In genomic region chr3:119322021-119322522, GRCh38 we compare ENCODE assay signal across 8 cellular contexts. TPM values are rescaled to one million over a fixed set of nuclear protein-coding genes. Genes with fewer than 3 reads are reported as not detected.
DNase-seq lines count a peak whose midpoint lies in the region; ATAC-seq and TF ChIP-seq lines count a peak whose summit lies in the region.

No MANE protein-coding gene starts in this region.

- ATAC-seq in naive thymus-derived CD8-positive, alpha-beta T cell, result no peak
- ATAC-seq in HG02588 (IDR thresholded peaks at IDR 0.05; ENCODE audit: unreplicated experiment) (no peak), HG03439 (IDR thresholded peaks at IDR 0.05; ENCODE audit: unreplicated experiment) (no peak)

- H3K4me2 ChIP-seq in DOHH2 (ENCODE audit: low read length), result peak overlapping the region; percentile 87

- no peaks in the 10 kb centered on the region for H3K9me2 ChIP-seq in DOHH2 (replicated peaks; ENCODE audit: control insufficient read depth, low read length)

- intact Hi-C loops in dorsolateral prefrontal cortex (cut with DNase I), result loop anchor here in 1 of 2 donors (5.0 kb wide), 1 partner anchor 40 kb away; no protein-coding TSS in a partner anchor

- H3K27ac ChIP-seq in DOHH2 (ENCODE audit: low read depth, low read length) (peak overlapping the region; percentile 49), dorsolateral prefrontal cortex (peak overlapping the region in 56 of 59 donors; percentile 60 to 95 (median 86))

- no peaks in the 10 kb centered on the region for H4K20me1 ChIP-seq in DOHH2 (ENCODE audit: control insufficient read depth, insufficient read depth, low read depth, low read length)

- H3K4me3 ChIP-seq in DOHH2 (ENCODE audit: low read length) (peak overlapping the region; percentile 75), dorsolateral prefrontal cortex (peak overlapping the region; percentile 47 to 83 (median 70))

- H3K36me3 Mint-ChIP-seq in naive thymus-derived CD8-positive, alpha-beta T cell, result no peaks in the 10 kb centered on the region

- no peaks in the 10 kb centered on the region for H3K27me3 Mint-ChIP-seq in naive thymus-derived CD8-positive, alpha-beta T cell

- H3K4me3 Mint-ChIP-seq in naive thymus-derived CD8-positive, alpha-beta T cell, result peak overlapping the region; percentile 71 to 89 (median 80)

- H3K36me3 ChIP-seq in DOHH2 (ENCODE audit: control insufficient read depth, low read length), result no peaks in the 10 kb centered on the region

- no peaks in the 10 kb centered on the region for H3K9me3 Mint-ChIP-seq in naive thymus-derived CD8-positive, alpha-beta T cell

- peaks cover 21% of the 10 kb centered on the region for H3K4me1 ChIP-seq in DOHH2 (ENCODE audit: control insufficient read depth, low read length)

- H3F3A ChIP-seq in DOHH2 (ENCODE audit: control insufficient read depth, insufficient read depth), result no peaks in the 10 kb centered on the region

- peak overlapping the region in 9 of 10 donors; percentile 72 to 96 (median 83) for H3K27ac Mint-ChIP-seq in naive thymus-derived CD8-positive, alpha-beta T cell

- H3K9me3 ChIP-seq in DOHH2 (ENCODE audit: control insufficient read depth, insufficient read depth, low read length), result no peaks in the 10 kb centered on the region

- peak; percentile 68 for DNase-seq in M059J (ENCODE audit: low read depth)
- no peak for DNase-seq in dorsolateral prefrontal cortex
- DNase-seq in naive thymus-derived CD8-positive, alpha-beta T cell, result no peak
- DNase-seq in midbrain (lab: John Stamatoyannopoulos, UW), result no peak
- DNase-seq in stimulated activated CD4-positive, alpha-beta T cell treated with anti-CD3 and anti-CD28 coated beads, Interleukin-15, amount 100 ng/mL, for 24 hours, result no peak

- POLR2A ChIA-PET in naive thymus-derived CD8-positive, alpha-beta T cell (lab: Charles Lee), result interaction anchor here (1.5 to 1.7 kb wide), 2 partner anchors 27 to 29 kb away, joined by 7 to 8 read pairs; partner anchors contain the start of gene ARHGAP31

- peaks cover 7 to 22% (median 12%) of the 10 kb centered on the region in 4 donors for H3K4me1 Mint-ChIP-seq in naive thymus-derived CD8-positive, alpha-beta T cell

- no peaks in the 10 kb centered on the region for H3K79me2 ChIP-seq in DOHH2 (ENCODE audit: control insufficient read depth, low read length)

- no peak for TF ChIP-seq CTCF in DOHH2 (IDR thresholded peaks at IDR 0.05; ENCODE audit: low read depth, low read length, poor library complexity, severe bottlenecking)
- no peak for TF ChIP-seq CTCF in dorsolateral prefrontal cortex (IDR thresholded peaks at IDR 0.05 in 54 of 56, conservative IDR thresholded peaks at IDR 0.05 in 2 of 56; ENCODE audit: low read depth in 1 of 56, partially characterized antibody in 56 of 56)

- H3K27me3 ChIP-seq in DOHH2 (ENCODE audit: control insufficient read depth, low read length), result peaks cover 5% of the 10 kb centered on the region; the same call in 1 of the 2 replicates
- H3K27me3 ChIP-seq in dorsolateral prefrontal cortex, result no peaks in the 10 kb centered on the region

RNA-seq across cellular contexts. Expression of gene ARHGAP31, which starts 27.9 kb away (rescaled TPM):
- total RNA-seq in M059J (2014; rRNA removed; shearing (Covaris generic)), result 7.8 and 10.5 TPM in 2 replicates
- 10 to 100 TPM; 10.9 to 62.5 (median 21.3) TPM for total RNA-seq in dorsolateral prefrontal cortex
- 1 to 10 TPM; 1.1 to 1.8 TPM for total RNA-seq in naive thymus-derived CD8-positive, alpha-beta T cell
- 1 to 10 TPM in 2 of 3 donors, under 1 TPM in 1; 0.32 to 2.3 (median 1.6) TPM for polyA plus RNA-seq in naive thymus-derived CD8-positive, alpha-beta T cell
